Comparison of ENCODE assay signal across 8 cellular contexts in the genomic region with DNA sequence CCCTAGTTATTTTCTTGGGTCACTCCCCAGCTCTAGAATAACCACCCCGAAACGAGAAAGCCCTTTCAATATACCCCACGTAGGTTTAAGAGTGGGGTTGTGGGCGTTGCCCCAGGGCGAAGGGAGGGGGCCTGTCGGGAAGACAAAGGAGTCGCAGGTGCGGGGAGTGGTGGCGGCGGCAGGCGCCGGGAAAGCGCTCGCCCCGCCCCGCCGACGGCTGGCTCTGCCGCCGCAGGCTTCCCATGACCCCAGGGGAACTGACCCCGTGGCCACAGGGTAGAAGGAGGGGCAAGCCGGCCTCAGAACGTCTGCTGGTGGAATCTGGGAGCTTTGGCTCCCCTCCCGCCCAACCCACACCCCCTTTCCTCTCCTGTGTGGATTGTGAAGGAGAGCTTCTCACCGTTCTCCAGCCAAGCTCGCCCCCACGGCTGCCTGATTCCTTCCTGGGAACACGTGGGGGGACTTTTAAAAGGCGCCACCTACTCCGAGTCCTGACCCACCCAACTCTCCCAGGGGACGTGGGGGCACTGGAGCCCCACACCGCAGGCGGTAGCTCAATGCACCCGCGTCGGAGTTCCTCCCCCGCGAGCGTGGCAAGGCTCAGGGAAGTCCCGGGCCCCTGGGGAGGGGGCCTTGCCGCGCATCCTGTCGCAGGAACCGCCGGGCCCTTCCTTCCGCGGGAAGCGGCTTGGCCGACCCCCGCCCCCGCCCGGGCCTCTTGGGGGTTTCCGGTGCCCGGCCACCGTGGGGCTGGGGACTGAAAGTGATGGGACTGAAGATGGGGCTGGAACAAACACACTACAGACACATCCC. TPM values are rescaled to one million over a fixed set of nuclear protein-coding genes. Genes with fewer than 3 reads are reported as not detected.
DNase-seq lines count a peak whose midpoint lies in the region; ATAC-seq and TF ChIP-seq lines count a peak whose summit lies in the region.

No MANE protein-coding gene starts in this region.

- H3K4me3 ChIP-seq in CD4-positive, CD25-positive, alpha-beta regulatory T cell (ENCODE audit: low read depth, low read length): peak overlapping the region; percentile 98
- H3K4me3 ChIP-seq in HFF-Myc (replicated peaks; ENCODE audit: low read depth, low read length) (peak overlapping the region; percentile 98), Panc1 (ENCODE audit: low read depth in 2 of 2, low read length in 2 of 2) (peak overlapping the region; percentile 68 to 90)

- no peaks in the 10 kb centered on the region for H3K27me3 ChIP-seq in CD4-positive, CD25-positive, alpha-beta regulatory T cell (ENCODE audit: control insufficient read depth, insufficient read depth, low read length)
- no peaks in the 10 kb centered on the region for H3K27me3 ChIP-seq in Panc1 (ENCODE audit: control insufficient read depth, insufficient read depth, low read length)

- H3K27ac Mint-ChIP-seq in CD4-positive, CD25-positive, alpha-beta regulatory T cell: peak overlapping the region; percentile 97 to 99 (median 98)
- H3K27ac Mint-ChIP-seq in activated T-helper 2 cell treated with anti-CD3 and anti-CD28 coated beads, Interferon-gamma antibody, Interleukin-2, Interleukin-4, amounts not matched to agents 10 μg/mL and 5 μg/mL and 100 μg/mL, durations not matched to agents 14 hours and 24 hours and 36 hours: peak overlapping the region; percentile 99
- H3K27ac Mint-ChIP-seq in natural killer cell treated with Interleukin-12 subunit alpha and Interleukin-12 subunit beta and Interleukin-15 and Interleukin-18, amount 100 ng/mL, for 72 hours: peak overlapping the region; percentile 93 to 98
- peak overlapping the region; percentile 98 for H3K27ac Mint-ChIP-seq in type B pancreatic cell

- CTCF ChIA-PET in Panc1 (lab: Charles Lee): interaction anchor here (1.2 kb wide), 1 partner anchor 178 kb away, joined by 5 read pairs; no protein-coding TSS in a partner anchor

- ATAC-seq in CD4-positive, CD25-positive, alpha-beta regulatory T cell (ENCODE audit: low read depth in 2 of 2): peak in 1 of 2 donors; percentile 13
- ATAC-seq in Panc1 (peak; percentile 28), HG03025 (IDR thresholded peaks at IDR 0.05; ENCODE audit: low FRiP score, unreplicated experiment) (no peak)
- peak; percentile 10 to 11 for ATAC-seq in natural killer cell treated with Interleukin-12 subunit alpha and Interleukin-12 subunit beta and Interleukin-15 and Interleukin-18, amount 100 ng/mL, for 72 hours

- H3K4me1 ChIP-seq in CD4-positive, CD25-positive, alpha-beta regulatory T cell (ENCODE audit: control insufficient read depth, insufficient read depth, low read length, poor library complexity, severe bottlenecking): peaks cover 59% of the 10 kb centered on the region
- H3K4me1 ChIP-seq in Panc1 (ENCODE audit: control insufficient read depth, insufficient read depth, low read length): peaks cover 14% of the 10 kb centered on the region

- H3K9me3 Mint-ChIP-seq in CD4-positive, CD25-positive, alpha-beta regulatory T cell: peaks cover 0 to 5% (median 1%) of the 10 kb centered on the region in 7 donors
- no peaks in the 10 kb centered on the region for H3K9me3 Mint-ChIP-seq in activated T-helper 2 cell treated with anti-CD3 and anti-CD28 coated beads, Interferon-gamma antibody, Interleukin-2, Interleukin-4, amounts not matched to agents 10 μg/mL and 5 μg/mL and 100 μg/mL, durations not matched to agents 14 hours and 24 hours and 36 hours
- no peaks in the 10 kb centered on the region for H3K9me3 Mint-ChIP-seq in natural killer cell treated with Interleukin-12 subunit alpha and Interleukin-12 subunit beta and Interleukin-15 and Interleukin-18, amount 100 ng/mL, for 72 hours
- no peaks in the 10 kb centered on the region for H3K9me3 Mint-ChIP-seq in type B pancreatic cell

- POLR2A ChIA-PET in Panc1 (lab: Charles Lee): interaction anchor here (0.5 to 1.2 kb wide), 6 partner anchors 8 to 364 kb away, joined by 3 to 12 read pairs (median 4); a partner anchor contains a TSS

- peaks cover 29% of the 10 kb centered on the region for H3K27me3 Mint-ChIP-seq in CD4-positive, CD25-positive, alpha-beta regulatory T cell
- H3K27me3 Mint-ChIP-seq in activated T-helper 2 cell treated with anti-CD3 and anti-CD28 coated beads, Interferon-gamma antibody, Interleukin-2, Interleukin-4, amounts not matched to agents 10 μg/mL and 5 μg/mL and 100 μg/mL, durations not matched to agents 14 hours and 24 hours and 36 hours (ENCODE audit: low read depth): no peaks in the 10 kb centered on the region
- H3K27me3 Mint-ChIP-seq in natural killer cell treated with Interleukin-12 subunit alpha and Interleukin-12 subunit beta and Interleukin-15 and Interleukin-18, amount 100 ng/mL, for 72 hours: no peaks in the 10 kb centered on the region
- peaks cover 25% of the 10 kb centered on the region for H3K27me3 Mint-ChIP-seq in type B pancreatic cell

- intact Hi-C loops in Panc1 (cut with micrococcal nuclease; ENCODE audit: unreplicated experiment): no loop called here
- intact Hi-C loops in activated T-helper 2 cell treated with anti-CD3 and anti-CD28 coated beads, Interferon-gamma antibody, Interleukin-2, Interleukin-4, amounts not matched to agents 10 μg/mL and 5 μg/mL and 100 μg/mL, durations not matched to agents 14 hours and 24 hours and 36 hours (cut with micrococcal nuclease): loop anchor here (1.0 to 2.0 kb wide), 4 partner anchors 8 to 365 kb away; a partner anchor contains a TSS

- no TSS peak for BruUV-seq in Panc1 (replicated peaks; lab: Mats Ljungman, UMichigan)

- peak overlapping the region; percentile 94 to 99 (median 98) for H3K4me3 Mint-ChIP-seq in CD4-positive, CD25-positive, alpha-beta regulatory T cell
- H3K4me3 Mint-ChIP-seq in activated T-helper 2 cell treated with anti-CD3 and anti-CD28 coated beads, Interferon-gamma antibody, Interleukin-2, Interleukin-4, amounts not matched to agents 10 μg/mL and 5 μg/mL and 100 μg/mL, durations not matched to agents 14 hours and 24 hours and 36 hours (ENCODE audit: low read depth): peak overlapping the region; percentile 96
- peak overlapping the region; percentile 94 for H3K4me3 Mint-ChIP-seq in natural killer cell treated with Interleukin-12 subunit alpha and Interleukin-12 subunit beta and Interleukin-15 and Interleukin-18, amount 100 ng/mL, for 72 hours
- H3K4me3 Mint-ChIP-seq in type B pancreatic cell: peak overlapping the region; percentile 99

- no peaks in the 10 kb centered on the region for H3K36me3 ChIP-seq in CD4-positive, CD25-positive, alpha-beta regulatory T cell (ENCODE audit: control insufficient read depth, insufficient read depth, low read length)
- H3K36me3 ChIP-seq in Panc1 (ENCODE audit: control insufficient read depth, insufficient read depth, low read length): peaks cover 7% of the 10 kb centered on the region; the same call in 1 of the 2 replicates

- H3K9me3 ChIP-seq in CD4-positive, CD25-positive, alpha-beta regulatory T cell (ENCODE audit: control insufficient read depth in 2 of 2, low read length in 2 of 2): no peaks in the 10 kb centered on the region
- H3K9me3 ChIP-seq in Panc1 (ENCODE audit: control insufficient read depth, insufficient read depth, low read depth, low read length): no peaks in the 10 kb centered on the region

- DNase-seq in CD4-positive, CD25-positive, alpha-beta regulatory T cell: peak; percentile 69 to 85 (median 72)
- DNase-seq in HFF-Myc (ENCODE audit: extremely low read depth, low read depth) (no peak), Panc1 (ENCODE audit: low read depth, low spot score) (no peak), fibroblast of peridontal ligament (ENCODE audit: extremely low read depth) (peak; percentile 74), type B pancreatic cell (ENCODE audit: extremely low spot score, unreplicated experiment) (peak; percentile 84)
- peak; percentile 76 for DNase-seq in activated T-helper 2 cell treated with anti-CD3 and anti-CD28 coated beads, Interferon-gamma antibody, Interleukin-2, Interleukin-4, amounts not matched to agents 10 μg/mL and 5 μg/mL and 100 μg/mL, durations not matched to agents 14 hours and 24 hours and 36 hours (ENCODE audit: low spot score)
- DNase-seq in natural killer cell treated with Interleukin-12 subunit alpha and Interleukin-12 subunit beta and Interleukin-15 and Interleukin-18, amount 100 ng/mL, for 72 hours (ENCODE audit: low spot score): peak; percentile 93

- peak overlapping the region; percentile 97 for H3K27ac ChIP-seq in CD4-positive, CD25-positive, alpha-beta regulatory T cell (ENCODE audit: insufficient read depth, low read length, poor library complexity, severe bottlenecking)
- peak overlapping the region; percentile 96 for H3K27ac ChIP-seq in Panc1 (ENCODE audit: low read length)

- peaks cover 14% of the 10 kb centered on the region for H3K36me3 Mint-ChIP-seq in CD4-positive, CD25-positive, alpha-beta regulatory T cell
- peaks cover 32% of the 10 kb centered on the region for H3K36me3 Mint-ChIP-seq in activated T-helper 2 cell treated with anti-CD3 and anti-CD28 coated beads, Interferon-gamma antibody, Interleukin-2, Interleukin-4, amounts not matched to agents 10 μg/mL and 5 μg/mL and 100 μg/mL, durations not matched to agents 14 hours and 24 hours and 36 hours (ENCODE audit: low read depth)
- peaks cover 15% of the 10 kb centered on the region for H3K36me3 Mint-ChIP-seq in natural killer cell treated with Interleukin-12 subunit alpha and Interleukin-12 subunit beta and Interleukin-15 and Interleukin-18, amount 100 ng/mL, for 72 hours
- peaks cover 20% of the 10 kb centered on the region for H3K36me3 Mint-ChIP-seq in type B pancreatic cell

- in situ Hi-C loops in Panc1 (cut with HindIII; ENCODE audit: low pct_unique_long_range_greater_than_20kb, low sequenced_read_pairs): no loop called here

- TF ChIP-seq CTCF in HFF-Myc (IDR thresholded peaks at IDR 0.05; ENCODE audit: low read depth, low read length, missing control alignments): no peak
- TF ChIP-seq CTCF in Panc1 (IDR thresholded peaks at IDR 0.05): no peak
- TF ChIP-seq CTCF in type B pancreatic cell (conservative IDR thresholded peaks at IDR 0.05): no peak

- H3K4me1 Mint-ChIP-seq in CD4-positive, CD25-positive, alpha-beta regulatory T cell: peaks cover 5 to 52% (median 27%) of the 10 kb centered on the region in 4 donors
- peaks cover 31% of the 10 kb centered on the region for H3K4me1 Mint-ChIP-seq in activated T-helper 2 cell treated with anti-CD3 and anti-CD28 coated beads, Interferon-gamma antibody, Interleukin-2, Interleukin-4, amounts not matched to agents 10 μg/mL and 5 μg/mL and 100 μg/mL, durations not matched to agents 14 hours and 24 hours and 36 hours (ENCODE audit: low read depth)
- H3K4me1 Mint-ChIP-seq in natural killer cell treated with Interleukin-12 subunit alpha and Interleukin-12 subunit beta and Interleukin-15 and Interleukin-18, amount 100 ng/mL, for 72 hours (ENCODE audit: low read depth in 2 of 2): peaks cover 56 to 61% of the 10 kb centered on the region in 2 donors
- peaks cover 10% of the 10 kb centered on the region for H3K4me1 Mint-ChIP-seq in type B pancreatic cell (ENCODE audit: unreplicated experiment)

RNA-seq across cellular contexts. Expression of a gene that starts 5.5 kb away (rescaled TPM):
- total RNA-seq in CD4-positive, CD25-positive, alpha-beta regulatory T cell: 478 TPM
- 100 to 1,000 TPM; 144 to 234 (median 197) TPM for polyA plus RNA-seq in CD4-positive, CD25-positive, alpha-beta regulatory T cell
- total RNA-seq in Panc1 (2021; ENCODE audit: unreplicated experiment) (80.4 TPM), type B pancreatic cell (ENCODE audit: low replicate concordance) (103 and 322 TPM in 2 replicates)
- 81.1 TPM for polyA plus RNA-seq in Panc1 (2012; ENCODE audit: insufficient read length)
- 140 and 143 TPM in 2 replicates for total RNA-seq in activated T-helper 2 cell treated with anti-CD3 and anti-CD28 coated beads, Interferon-gamma antibody, Interleukin-2, Interleukin-4, amounts not matched to agents 10 μg/mL and 5 μg/mL and 100 μg/mL, durations not matched to agents 14 hours and 24 hours and 36 hours
- 100 to 1,000 TPM; 106 to 117 TPM for total RNA-seq in natural killer cell treated with Interleukin-12 subunit alpha and Interleukin-12 subunit beta and Interleukin-15 and Interleukin-18, amount 100 ng/mL, for 72 hours

RNA-seq across cellular contexts. Expression of a gene that starts 5.5 kb away (rescaled TPM):
- 56.5 TPM for total RNA-seq in CD4-positive, CD25-positive, alpha-beta regulatory T cell
- 10 to 100 TPM; 52.4 to 68.2 (median 58.9) TPM for polyA plus RNA-seq in CD4-positive, CD25-positive, alpha-beta regulatory T cell
- total RNA-seq in Panc1 (2021; ENCODE audit: unreplicated experiment) (43.6 TPM), type B pancreatic cell (ENCODE audit: low replicate concordance) (45.2 and 46.8 TPM in 2 replicates)
- 108 TPM for polyA plus RNA-seq in Panc1 (2012; ENCODE audit: insufficient read length)
- total RNA-seq in activated T-helper 2 cell treated with anti-CD3 and anti-CD28 coated beads, Interferon-gamma antibody, Interleukin-2, Interleukin-4, amounts not matched to agents 10 μg/mL and 5 μg/mL and 100 μg/mL, durations not matched to agents 14 hours and 24 hours and 36 hours: 68.9 and 69.1 TPM in 2 replicates
- total RNA-seq in natural killer cell treated with Interleukin-12 subunit alpha and Interleukin-12 subunit beta and Interleukin-15 and Interleukin-18, amount 100 ng/mL, for 72 hours: 10 to 100 TPM; 48.1 to 62.5 TPM

RNA-seq across cellular contexts. Expression of a gene that starts 37.6 kb away (rescaled TPM):
- total RNA-seq in CD4-positive, CD25-positive, alpha-beta regulatory T cell: 25.4 TPM
- polyA plus RNA-seq in CD4-positive, CD25-positive, alpha-beta regulatory T cell: 1 to 10 TPM in 2 of 4 donors, under 1 TPM in 2; 0.71 to 2.5 (median 1.2) TPM
- 129 TPM for total RNA-seq in Panc1 (2021; ENCODE audit: unreplicated experiment)
- polyA plus RNA-seq in Panc1 (2012; ENCODE audit: insufficient read length): 97.8 TPM
- total RNA-seq in activated T-helper 2 cell treated with anti-CD3 and anti-CD28 coated beads, Interferon-gamma antibody, Interleukin-2, Interleukin-4, amounts not matched to agents 10 μg/mL and 5 μg/mL and 100 μg/mL, durations not matched to agents 14 hours and 24 hours and 36 hours: 117 and 132 TPM in 2 replicates
- 100 to 1,000 TPM; 129 to 138 TPM for total RNA-seq in natural killer cell treated with Interleukin-12 subunit alpha and Interleukin-12 subunit beta and Interleukin-15 and Interleukin-18, amount 100 ng/mL, for 72 hours
- 66.8 and 77.9 TPM in 2 replicates for total RNA-seq in type B pancreatic cell (ENCODE audit: low replicate concordance)

RNA-seq across cellular contexts. Expression of a gene that starts 39.1 kb away (rescaled TPM):
- total RNA-seq in CD4-positive, CD25-positive, alpha-beta regulatory T cell: 57.6 TPM
- 10 to 100 TPM; 16.0 to 22.3 (median 19.9) TPM for polyA plus RNA-seq in CD4-positive, CD25-positive, alpha-beta regulatory T cell
- 52.0 TPM for total RNA-seq in Panc1 (2021; ENCODE audit: unreplicated experiment)
- 41.4 TPM for polyA plus RNA-seq in Panc1 (2012; ENCODE audit: insufficient read length)
- total RNA-seq in activated T-helper 2 cell treated with anti-CD3 and anti-CD28 coated beads, Interferon-gamma antibody, Interleukin-2, Interleukin-4, amounts not matched to agents 10 μg/mL and 5 μg/mL and 100 μg/mL, durations not matched to agents 14 hours and 24 hours and 36 hours: 112 and 116 TPM in 2 replicates
- total RNA-seq in natural killer cell treated with Interleukin-12 subunit alpha and Interleukin-12 subunit beta and Interleukin-15 and Interleukin-18, amount 100 ng/mL, for 72 hours: 100 to 1,000 TPM in 1 of 2 donors, 10 to 100 TPM in 1; 54.6 to 120 TPM
- 48.1 and 69.7 TPM in 2 replicates for total RNA-seq in type B pancreatic cell (ENCODE audit: low replicate concordance)

RNA-seq across cellular contexts. Expression of a gene that starts 53.0 kb away (rescaled TPM):
- 8.7 TPM for total RNA-seq in CD4-positive, CD25-positive, alpha-beta regulatory T cell
- 10 to 100 TPM in 1 of 4 donors, 1 to 10 TPM in 3; 6.5 to 14.2 (median 7.5) TPM for polyA plus RNA-seq in CD4-positive, CD25-positive, alpha-beta regulatory T cell
- total RNA-seq in Panc1 (2021; ENCODE audit: unreplicated experiment) (0.23 TPM), type B pancreatic cell (ENCODE audit: low replicate concordance) (0.19 TPM in 1 of 2 replicates, not detected in the other)
- 0.48 TPM for polyA plus RNA-seq in Panc1 (2012; ENCODE audit: insufficient read length)
- total RNA-seq in activated T-helper 2 cell treated with anti-CD3 and anti-CD28 coated beads, Interferon-gamma antibody, Interleukin-2, Interleukin-4, amounts not matched to agents 10 μg/mL and 5 μg/mL and 100 μg/mL, durations not matched to agents 14 hours and 24 hours and 36 hours: 5.5 and 5.6 TPM in 2 replicates
- 1 to 10 TPM in 1 of 2 donors, under 1 TPM in 1; 0.86 to 1.4 TPM for total RNA-seq in natural killer cell treated with Interleukin-12 subunit alpha and Interleukin-12 subunit beta and Interleukin-15 and Interleukin-18, amount 100 ng/mL, for 72 hours

Comparison
In these comparisons a context has a peak if more than half of its experiments do, and no peak if none do; other contexts are left out.
1. DNase-seq: peak in CD4-positive, CD25-positive, alpha-beta regulatory T cell (3 of 3), activated T-helper 2 cell treated with anti-CD3 and anti-CD28 coated beads, Interferon-gamma antibody, Interleukin-2, Interleukin-4, amounts not matched to agents 10 μg/mL and 5 μg/mL and 100 μg/mL, durations not matched to agents 14 hours and 24 hours and 36 hours (single experiment), fibroblast of peridontal ligament (single experiment), natural killer cell treated with Interleukin-12 subunit alpha and Interleukin-12 subunit beta and Interleukin-15 and Interleukin-18, amount 100 ng/mL, for 72 hours (single experiment) and type B pancreatic cell (single experiment); none in HFF-Myc (single experiment) and Panc1 (single experiment).
2. Peak in every context shown above with its lines, with median percentiles within 50 percentile points of each other: H3K4me3 ChIP-seq, H3K27ac Mint-ChIP-seq and H3K4me3 Mint-ChIP-seq.